ENCODE assay signal across 22 cellular contexts in the genomic region with DNA sequence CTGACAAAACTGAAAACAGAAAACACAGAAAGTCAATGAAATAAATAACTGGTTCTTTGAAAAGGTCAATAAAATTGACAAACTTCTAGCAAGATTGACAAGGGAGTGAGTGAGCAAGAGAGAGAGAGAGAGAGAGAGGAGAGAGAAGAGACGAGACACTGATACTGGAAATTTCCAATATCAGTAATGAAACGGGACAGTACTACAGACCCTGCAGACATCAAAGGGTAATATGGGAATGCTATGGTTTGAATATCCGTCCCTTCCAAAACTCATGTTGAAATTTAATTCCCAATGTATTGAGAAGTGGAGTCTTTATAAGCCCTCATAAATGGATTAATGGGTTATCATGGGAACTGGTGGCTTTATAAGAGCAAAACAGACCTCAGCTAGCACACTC. TPM values are rescaled to one million over a fixed set of nuclear protein-coding genes. Genes with fewer than 3 reads are reported as not detected.
DNase-seq lines count a peak whose midpoint lies in the region; ATAC-seq, FAIRE-seq and TF ChIP-seq lines count a peak whose summit lies in the region.
"Had no signal": no experiment of that assay in that cellular context is flagged by ENCODE, and none has a peak within 500 bp of the region (broad histone marks: within the 10 kb centered on the region; RNA-seq: fewer than 3 reads in every experiment).

No MANE protein-coding gene starts in this region.

- no peak for FAIRE-seq in K562 (lab: Jason Lieb, UNC)
- FAIRE-seq: D721Med had no signal

- H3K36me3 Mint-ChIP-seq in activated naive CD4-positive, alpha-beta T cell treated with anti-CD3 and anti-CD28 coated beads, Interleukin-2, amount 50 U/mL, for 24 hours: peaks cover 6% of the 10 kb centered on the region
- H3K36me3 Mint-ChIP-seq in type B pancreatic cell: peaks cover 31% of the 10 kb centered on the region

- 40% methylated on average over 3 of the region's 3 CpGs for WGBS in K562 (ENCODE audit: insufficient coverage, low coverage, missing lambda C conversion rate)

- H3K9me3 ChIP-seq in DND-41 (ENCODE audit: insufficient read depth, low read length, severe bottlenecking): no peaks in the 10 kb centered on the region
- no peaks in the 10 kb centered on the region for H3K9me3 ChIP-seq in K562 (replicated peaks; ENCODE audit: control insufficient read depth, insufficient read depth, low read depth, low read length)
- H3K9me3 ChIP-seq: SJSA1 had no signal

- H3K36me3 ChIP-seq in DND-41 (ENCODE audit: insufficient read depth, low read length) (peaks cover 21% of the 10 kb centered on the region), K562 (ENCODE audit: control insufficient read depth, insufficient read depth, low read length) (peaks cover 43% of the 10 kb centered on the region; the same call in 2 of the 3 replicates)

- peak overlapping the region; percentile 44 for H3K27ac Mint-ChIP-seq in activated naive CD4-positive, alpha-beta T cell treated with anti-CD3 and anti-CD28 coated beads, Interleukin-2, amount 50 U/mL, for 24 hours
- H3K27ac Mint-ChIP-seq in type B pancreatic cell: no peak overlapping the region

- TF ChIP-seq EP300 in K562 (IDR thresholded peaks at IDR 0.05; ENCODE audit: low read length): no peak

- H3K4me3 ChIP-seq in DND-41 (ENCODE audit: low read depth in 1 of 2, low read length in 2 of 2): no peak overlapping the region
- peak overlapping the region; percentile 2; the same call in 1 of the 2 replicates for H3K4me3 ChIP-seq in K562
- H3K4me3 ChIP-seq: GM23248, SJSA1 had no signal

- H3K4me3 Mint-ChIP-seq in activated naive CD4-positive, alpha-beta T cell treated with anti-CD3 and anti-CD28 coated beads, Interleukin-2, amount 50 U/mL, for 24 hours: peak overlapping the region; percentile 17
- peak overlapping the region; percentile 8 for H3K4me3 Mint-ChIP-seq in type B pancreatic cell

- H3K27ac ChIP-seq in DND-41 (ENCODE audit: low read length) (no peak overlapping the region), K562 (ENCODE audit: extremely low read depth, low read depth, low read length) (0 out of 3 replicates have a peak overlapping the region, but pooled peaks have one; percentile 6), foreskin keratinocyte (no peak overlapping the region)
- H3K27ac ChIP-seq: GM23248, KMS-11, SJSA1 had no signal

- H3K27me3 Mint-ChIP-seq in activated naive CD4-positive, alpha-beta T cell treated with anti-CD3 and anti-CD28 coated beads, Interleukin-2, amount 50 U/mL, for 24 hours: no peaks in the 10 kb centered on the region
- no peaks in the 10 kb centered on the region for H3K27me3 Mint-ChIP-seq in type B pancreatic cell

- H3K4me2 ChIP-seq in DND-41 (ENCODE audit: insufficient read depth, low read length): 0 out of 2 replicates have a peak overlapping the region, but pooled peaks have one; percentile 7
- H3K4me2 ChIP-seq in K562 (ENCODE audit: insufficient read depth, low read length): peak overlapping the region; percentile 35; the same call in 1 of the 2 replicates
- H3K4me2 ChIP-seq: KMS-11 had no signal

- H3K9me3 Mint-ChIP-seq in activated naive CD4-positive, alpha-beta T cell treated with anti-CD3 and anti-CD28 coated beads, Interleukin-2, amount 50 U/mL, for 24 hours: no peaks in the 10 kb centered on the region
- peaks cover 16% of the 10 kb centered on the region for H3K9me3 Mint-ChIP-seq in type B pancreatic cell

- in situ Hi-C loops in K562 (cut with MboI): no loop called here

- H3K9me1 ChIP-seq in K562 (ENCODE audit: control insufficient read depth, insufficient read depth, low read length): no peaks in the 10 kb centered on the region

- H3K79me2 ChIP-seq in DND-41 (ENCODE audit: insufficient read depth, low read length) (peaks cover 99% of the 10 kb centered on the region), K562 (ENCODE audit: control insufficient read depth, insufficient read depth, low read length) (peaks cover 99% of the 10 kb centered on the region)

- intact Hi-C loops in K562 (cut with micrococcal nuclease): no loop called here

- CTCF ChIA-PET in K562 (lab: Yijun Ruan, JAX; ENCODE audit: low intra/inter-chr PET ratio): no interaction called here

- ATAC-seq in DND-41 (ENCODE audit: insufficient read depth, low read depth) (no peak), K562 (no peak), foreskin keratinocyte (no peak), HG03196 (IDR thresholded peaks at IDR 0.05; ENCODE audit: unreplicated experiment) (no peak)

- TF ChIP-seq POLR2A in K562 (conservative IDR thresholded peaks at IDR 0.05): no peak

- POLR2A ChIA-PET in K562 (lab: Yijun Ruan, JAX): interaction anchor here (1.5 kb wide), 1 partner anchor 12 kb away, joined by 4 read pairs; no protein-coding TSS in a partner anchor

- TF ChIP-seq CTCF in DND-41 (IDR thresholded peaks at IDR 0.05; ENCODE audit: borderline replicate concordance, extremely low read depth, low read length, poor library complexity, severe bottlenecking) (no peak), K562 (IDR thresholded peaks at IDR 0.05 in 2 of 3, conservative IDR thresholded peaks at IDR 0.05 in 1 of 3; ENCODE audit: insufficient read depth in 2 of 3, low read depth in 1 of 3, low read length in 3 of 3) (no peak), type B pancreatic cell (conservative IDR thresholded peaks at IDR 0.05) (no peak), foreskin keratinocyte (conservative IDR thresholded peaks at IDR 0.05) (no peak)

- H2AFZ ChIP-seq in DND-41 (ENCODE audit: low read depth, low read length) (no peak overlapping the region), K562 (ENCODE audit: low read depth, low read length) (no peak overlapping the region)
- H2AFZ ChIP-seq: GM23248 had no signal

- H3K4me1 Mint-ChIP-seq in activated naive CD4-positive, alpha-beta T cell treated with anti-CD3 and anti-CD28 coated beads, Interleukin-2, amount 50 U/mL, for 24 hours: peaks cover 71% of the 10 kb centered on the region
- H3K4me1 Mint-ChIP-seq in type B pancreatic cell (ENCODE audit: unreplicated experiment): peaks cover 24% of the 10 kb centered on the region

- H3K9ac ChIP-seq in DND-41 (ENCODE audit: low read depth, low read length) (no peak overlapping the region), K562 (ENCODE audit: insufficient read depth in 1 of 2, low read depth in 2 of 2, low read length in 2 of 2) (no peak overlapping the region)
- H3K9ac ChIP-seq: GM23248, KMS-11 had no signal

- H3K4me1 ChIP-seq in DND-41 (ENCODE audit: insufficient read depth, low read length) (peaks cover 36% of the 10 kb centered on the region), K562 (replicated peaks in 1 of 2; ENCODE audit: control insufficient read depth in 2 of 2, insufficient read depth in 2 of 2, low read length in 2 of 2) (peaks cover 17 to 22% of the 10 kb centered on the region in 2 experiments; a peak in 4 of 5 replicates), foreskin keratinocyte (peaks cover 17% of the 10 kb centered on the region)

- TF ChIP-seq RAD21 in K562 (CRISPR knock-in tag; conservative IDR thresholded peaks at IDR 0.05 in 1 of 2, IDR thresholded peaks at IDR 0.05 in 1 of 2): no peak

- peaks cover 39% of the 10 kb centered on the region for H4K20me1 ChIP-seq in DND-41 (ENCODE audit: insufficient read depth, low read length)
- H4K20me1 ChIP-seq in K562 (replicated peaks; ENCODE audit: control insufficient read depth, insufficient read depth, low read length): no peaks in the 10 kb centered on the region; the same call in 1 of the 2 replicates

- H3K27me3 ChIP-seq in DND-41 (ENCODE audit: insufficient read depth, low read length, poor library complexity) (no peaks in the 10 kb centered on the region), K562 (ENCODE audit: control insufficient read depth in 2 of 2, insufficient read depth in 2 of 2, low read length in 2 of 2) (no peaks in the 10 kb centered on the region), foreskin keratinocyte (no peaks in the 10 kb centered on the region)
- H3K27me3 ChIP-seq: SJSA1 had no signal

- BruUV-seq in K562 (replicated peaks; lab: Mats Ljungman, UMichigan): no TSS peak

- no peak for DNase-seq in activated naive CD4-positive, alpha-beta T cell (lab: John Stamatoyannopoulos, UW)
- DNase-seq in DND-41: no peak
- DNase-seq in K562 (ENCODE audit: extremely low read depth in 1 of 4, low spot score in 3 of 4): no peak
- no peak for DNase-seq in type B pancreatic cell (ENCODE audit: extremely low spot score, unreplicated experiment)
- DNase-seq in foreskin keratinocyte: no peak
- DNase-seq: GM23248, H7, IMR-90, NCI-H1105, NCI-H1436 treated with DMSO at 0.1 percent for 48 hours, NCI-H187 treated with DMSO at 0.1 percent for 48 hours, NCI-H2171 treated with DMSO at 0.1 percent for 48 hours, NCI-H345, NCI-H524, NCI-H748 treated with DMSO at 0.1 percent for 48 hours, Right ventricle myocardium superior, RPMI8226 had no signal

RNA-seq across cellular contexts. Expression of a gene that starts 3.8 kb away (rescaled TPM):
- total RNA-seq in K562 (2011; cell fraction: chromatin; rRNA removed; ENCODE audit: low replicate concordance): 58.0 and 101 TPM in 2 replicates
- total RNA-seq in K562 (2011; cell fraction: nucleolus; rRNA removed): 38.5 and 41.2 TPM in 2 replicates
- total RNA-seq in K562 (2011; cell fraction: nucleoplasm; rRNA removed): 56.0 and 65.7 TPM in 2 replicates
- total RNA-seq in K562 (2014; rRNA removed): 27.5 and 35.0 TPM in 2 replicates
- total RNA-seq in K562 (2014; rRNA removed; fragmentation: Illumina TruSeq; extraction: Trizol): 47.8 and 48.8 TPM in 2 replicates
- 38.1 and 39.4 TPM in 2 replicates for total RNA-seq in K562 (2015; rRNA removed; fragmentation: Illumina TruSeq; extraction: Trizol)
- 44.5 and 45.8 TPM in 2 replicates for total RNA-seq in K562 (2021)
- 47.2 and 55.1 TPM in 2 replicates for polyA plus RNA-seq in K562 (2011; rRNA removed)
- 35.5 and 44.3 TPM in 2 replicates for polyA plus RNA-seq in K562 (2011; cell fraction: cytosol; rRNA removed)
- polyA plus RNA-seq in K562 (2011; cell fraction: nucleus; rRNA removed): 34.9 and 43.0 TPM in 2 replicates
- polyA plus RNA-seq in K562 (2012): 31.4 and 37.6 TPM in 2 replicates
- 43.1 and 47.5 TPM in 2 replicates for polyA plus RNA-seq in K562 (2014; fragmentation: Illumina TruSeq; extraction: Trizol)
- 10 to 100 TPM in 1 of 2 experiments, 1 to 10 TPM in 1; 9.8 to 23.5 TPM for polyA plus RNA-seq in K562 (2014; fragmentation: Nextera tagmentation; extraction: Ambion mirVana)
- 29.4 and 33.7 TPM in 2 replicates for polyA plus RNA-seq in K562 (2014; rRNA removed)
- 95.8 and 118 TPM in 2 replicates for polyA minus RNA-seq in K562 (2011; rRNA and poly(A)+ RNA removed)
- polyA minus RNA-seq in K562 (2011; cell fraction: cytosol; rRNA and poly(A)+ RNA removed): 32.4 and 42.9 TPM in 2 replicates
- polyA minus RNA-seq in K562 (2011; cell fraction: nucleus; rRNA and poly(A)+ RNA removed): 49.7 and 83.2 TPM in 2 replicates
- 25.1 and 43.8 TPM in 2 replicates for total RNA-seq in type B pancreatic cell (ENCODE audit: low replicate concordance)
- 25.8 and 28.5 TPM in 2 replicates for total RNA-seq in foreskin keratinocyte
- polyA plus RNA-seq in foreskin keratinocyte: 14.5 and 16.0 TPM in 2 replicates

RNA-seq across cellular contexts. Expression of a gene that starts 4.1 kb away (rescaled TPM):
- 55.4 and 146 TPM in 2 replicates for total RNA-seq in K562 (2011; cell fraction: chromatin; rRNA removed; ENCODE audit: low replicate concordance)
- 28.3 and 40.1 TPM in 2 replicates for total RNA-seq in K562 (2011; cell fraction: nucleolus; rRNA removed)
- total RNA-seq in K562 (2011; cell fraction: nucleoplasm; rRNA removed): 75.1 and 120 TPM in 2 replicates
- total RNA-seq in K562 (2014; rRNA removed): 24.4 and 28.0 TPM in 2 replicates
- total RNA-seq in K562 (2014; rRNA removed; fragmentation: Illumina TruSeq; extraction: Trizol): 21.8 and 24.4 TPM in 2 replicates
- 23.0 and 24.2 TPM in 2 replicates for total RNA-seq in K562 (2015; rRNA removed; fragmentation: Illumina TruSeq; extraction: Trizol)
- total RNA-seq in K562 (2021): 34.8 and 36.9 TPM in 2 replicates
- polyA plus RNA-seq in K562 (2011; rRNA removed): 29.5 and 39.2 TPM in 2 replicates
- polyA plus RNA-seq in K562 (2011; cell fraction: cytosol; rRNA removed): 21.4 and 25.5 TPM in 2 replicates
- 27.3 and 36.1 TPM in 2 replicates for polyA plus RNA-seq in K562 (2011; cell fraction: nucleus; rRNA removed)
- polyA plus RNA-seq in K562 (2012): 18.9 and 19.1 TPM in 2 replicates
- polyA plus RNA-seq in K562 (2014; fragmentation: Illumina TruSeq; extraction: Trizol): 30.5 and 43.0 TPM in 2 replicates
- polyA plus RNA-seq in K562 (2014; fragmentation: Nextera tagmentation; extraction: Ambion mirVana): 1 to 10 TPM; 5.5 to 8.2 TPM
- polyA plus RNA-seq in K562 (2014; rRNA removed): 30.4 and 35.4 TPM in 2 replicates
- 39.0 and 39.6 TPM in 2 replicates for polyA minus RNA-seq in K562 (2011; rRNA and poly(A)+ RNA removed)
- 26.3 and 34.9 TPM in 2 replicates for polyA minus RNA-seq in K562 (2011; cell fraction: cytosol; rRNA and poly(A)+ RNA removed)
- polyA minus RNA-seq in K562 (2011; cell fraction: nucleus; rRNA and poly(A)+ RNA removed): 40.5 and 59.6 TPM in 2 replicates
- total RNA-seq in type B pancreatic cell (ENCODE audit: low replicate concordance): 29.7 and 41.9 TPM in 2 replicates
- total RNA-seq in foreskin keratinocyte: 17.5 and 18.8 TPM in 2 replicates
- polyA plus RNA-seq in foreskin keratinocyte: 7.3 and 8.5 TPM in 2 replicates
